ENCODE assay signal across 1 cellular context in the genomic region with DNA sequence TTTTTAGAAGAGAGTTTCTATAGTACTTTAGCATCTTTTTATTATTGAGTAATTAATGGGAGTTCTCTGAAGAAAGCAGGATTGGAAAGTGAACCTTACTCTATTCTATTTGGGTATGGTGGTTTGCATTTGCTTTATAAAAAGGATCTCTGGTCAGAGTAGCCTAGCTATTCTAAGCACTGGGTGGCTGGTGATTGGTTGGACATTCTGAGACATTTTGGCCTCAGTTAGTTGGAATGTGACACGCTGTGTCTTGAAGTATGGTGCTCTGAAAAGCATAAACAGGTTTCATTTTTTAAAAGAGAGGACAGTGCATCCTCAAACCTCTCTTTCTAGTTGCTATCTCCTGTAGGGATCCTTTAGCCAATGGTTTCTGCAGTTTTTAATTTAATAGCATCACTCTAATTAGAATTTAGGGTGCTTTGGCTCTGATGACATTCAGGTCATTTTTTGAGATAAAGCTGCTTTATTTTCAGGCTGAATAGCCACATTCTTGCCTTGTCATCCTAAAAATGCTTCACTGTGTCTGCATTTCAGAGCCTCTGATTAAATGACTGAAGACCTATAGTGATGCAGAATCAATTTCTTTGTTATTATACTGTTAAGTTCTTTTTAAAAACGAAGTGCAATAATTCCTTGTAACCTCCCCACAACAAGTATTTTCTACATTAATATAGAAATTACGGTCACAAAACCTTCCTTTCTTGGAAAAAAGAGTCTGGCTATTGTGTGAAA.
TF ChIP-seq lines count a peak whose summit lies in the region.

No MANE protein-coding gene starts in this region.

TF ChIP-seq in SK-N-SH treated with all-trans-retinoic acid at 6 μM for 48 hours, 23 proteins besides CTCF, POLR2A, EP300 and RAD21 (continued from another document):
- no peak for TF ChIP-seq ZNF565 (CRISPR knock-in tag; conservative IDR thresholded peaks at IDR 0.05; ENCODE audit: low read depth)
- TF ChIP-seq ZFP3 (CRISPR knock-in tag; IDR thresholded peaks at IDR 0.05): no peak
- no peak for TF ChIP-seq SNAI2 (CRISPR knock-in tag; IDR thresholded peaks at IDR 0.05)
- TF ChIP-seq, protein P1, sequence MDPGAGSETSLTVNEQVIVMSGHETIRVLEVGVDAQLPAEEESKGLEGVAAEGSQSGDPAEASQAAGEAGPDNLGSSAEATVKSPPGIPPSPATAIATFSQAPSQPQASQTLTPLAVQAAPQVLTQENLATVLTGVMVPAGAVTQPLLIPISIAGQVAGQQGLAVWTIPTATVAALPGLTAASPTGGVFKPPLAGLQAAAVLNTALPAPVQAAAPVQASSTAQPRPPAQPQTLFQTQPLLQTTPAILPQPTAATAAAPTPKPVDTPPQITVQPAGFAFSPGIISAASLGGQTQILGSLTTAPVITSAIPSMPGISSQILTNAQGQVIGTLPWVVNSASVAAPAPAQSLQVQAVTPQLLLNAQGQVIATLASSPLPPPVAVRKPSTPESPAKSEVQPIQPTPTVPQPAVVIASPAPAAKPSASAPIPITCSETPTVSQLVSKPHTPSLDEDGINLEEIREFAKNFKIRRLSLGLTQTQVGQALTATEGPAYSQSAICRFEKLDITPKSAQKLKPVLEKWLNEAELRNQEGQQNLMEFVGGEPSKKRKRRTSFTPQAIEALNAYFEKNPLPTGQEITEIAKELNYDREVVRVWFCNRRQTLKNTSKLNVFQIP (CRISPR knock-in tag; IDR thresholded peaks at IDR 0.05; ENCODE audit: borderline replicate concordance, low read depth): no peak
- no peak for TF ChIP-seq CSRNP3 (CRISPR knock-in tag; IDR thresholded peaks at IDR 0.05)
- TF ChIP-seq, protein P2, sequence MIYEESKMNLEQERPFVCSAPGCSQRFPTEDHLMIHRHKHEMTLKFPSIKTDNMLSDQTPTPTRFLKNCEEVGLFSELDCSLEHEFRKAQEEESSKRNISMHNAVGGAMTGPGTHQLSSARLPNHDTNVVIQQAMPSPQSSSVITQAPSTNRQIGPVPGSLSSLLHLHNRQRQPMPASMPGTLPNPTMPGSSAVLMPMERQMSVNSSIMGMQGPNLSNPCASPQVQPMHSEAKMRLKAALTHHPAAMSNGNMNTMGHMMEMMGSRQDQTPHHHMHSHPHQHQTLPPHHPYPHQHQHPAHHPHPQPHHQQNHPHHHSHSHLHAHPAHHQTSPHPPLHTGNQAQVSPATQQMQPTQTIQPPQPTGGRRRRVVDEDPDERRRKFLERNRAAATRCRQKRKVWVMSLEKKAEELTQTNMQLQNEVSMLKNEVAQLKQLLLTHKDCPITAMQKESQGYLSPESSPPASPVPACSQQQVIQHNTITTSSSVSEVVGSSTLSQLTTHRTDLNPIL (CRISPR knock-in tag; IDR thresholded peaks at IDR 0.05; ENCODE audit: low read depth): no peak
- TF ChIP-seq CSDC2 (CRISPR knock-in tag; IDR thresholded peaks at IDR 0.05): no peak
- TF ChIP-seq ZC3H10 (CRISPR knock-in tag; IDR thresholded peaks at IDR 0.05): no peak
- TF ChIP-seq BACH2 (CRISPR knock-in tag; IDR thresholded peaks at IDR 0.05; ENCODE audit: borderline replicate concordance): no peak
- TF ChIP-seq ZNF8 (CRISPR knock-in tag; IDR thresholded peaks at IDR 0.05): no peak
